In genomic region chr7:81573128-81573527, GRCh38 we compare ENCODE assay signal across 18 cellular contexts.
DNase-seq lines count a peak whose midpoint lies in the region; ATAC-seq, FAIRE-seq and TF ChIP-seq lines count a peak whose summit lies in the region.
"Had no signal": no experiment of that assay in that cellular context is flagged by ENCODE, and none has a peak within 500 bp of the region (broad histone marks: within the 10 kb centered on the region; RNA-seq: fewer than 3 reads in every experiment).

No MANE protein-coding gene starts in this region.

- H3K4me3 ChIP-seq in IMR-90 (ENCODE audit: insufficient read depth, low read depth, low read length) (no peak overlapping the region), astrocyte (ENCODE audit: insufficient read depth, low read depth, low read length) (no peak overlapping the region)
- H3K4me3 ChIP-seq in naive thymus-derived CD4-positive, alpha-beta T cell (ENCODE audit: low read length), result no peak overlapping the region
- H3K4me3 ChIP-seq: A549 had no signal

- H3K4me1 ChIP-seq in IMR-90 (ENCODE audit: control insufficient read depth, insufficient read depth, low read length) (peaks cover 10% of the 10 kb centered on the region), astrocyte (ENCODE audit: insufficient read depth, low read length) (no peaks in the 10 kb centered on the region)
- no peaks in the 10 kb centered on the region for H3K4me1 ChIP-seq in naive thymus-derived CD4-positive, alpha-beta T cell (ENCODE audit: control insufficient read depth in 2 of 2, insufficient read depth in 2 of 2, low read length in 2 of 2)
- H3K4me1 ChIP-seq: A549 had no signal

- dilution Hi-C loops in IMR-90 (cut with HindIII; ENCODE audit: low sequenced_read_pairs, unreplicated experiment), result no loop called here

- no peaks in the 10 kb centered on the region for H3K9me3 Mint-ChIP-seq in astrocyte (ENCODE audit: unreplicated experiment)
- H3K9me3 Mint-ChIP-seq in naive thymus-derived CD4-positive, alpha-beta T cell, result peaks cover 0 to 12% (median 0%) of the 10 kb centered on the region in 11 donors
- H3K9me3 Mint-ChIP-seq: H9 had no signal

- H3K27ac ChIP-seq in IMR-90 (ENCODE audit: insufficient read depth, low read length) (no peak overlapping the region; the same call in none of the 2 replicates), astrocyte (ENCODE audit: low read depth, low read length) (no peak overlapping the region)
- no peak overlapping the region for H3K27ac ChIP-seq in naive thymus-derived CD4-positive, alpha-beta T cell (ENCODE audit: low read depth, low read length)
- H3K27ac ChIP-seq: A549, C4-2B had no signal

- no peaks in the 10 kb centered on the region for H3K27me3 Mint-ChIP-seq in astrocyte (ENCODE audit: low read depth, unreplicated experiment)
- no peaks in the 10 kb centered on the region for H3K27me3 Mint-ChIP-seq in naive thymus-derived CD4-positive, alpha-beta T cell
- H3K27me3 Mint-ChIP-seq: CD4-positive, alpha-beta memory T cell had no signal

- DNase-seq in IMR-90 (no peak), OCI-M1 (lab: John Stamatoyannopoulos, UW) (peak; percentile 43), astrocyte (ENCODE audit: low read depth) (peak; percentile 39), iris pigment epithelial cell (ENCODE audit: low read depth) (peak; percentile 52), KG1 (lab: John Stamatoyannopoulos, UW) (no peak), NCI-H82 (lab: John Stamatoyannopoulos, UW) (no peak), left lobe of liver (ENCODE audit: low spot score) (no peak)
- DNase-seq in naive thymus-derived CD4-positive, alpha-beta T cell, result no peak
- DNase-seq: BE2C; CD4-positive, alpha-beta memory T cell; DND-41; GF-D8; GOT3; H9 had no signal

- H3K4me3 Mint-ChIP-seq in astrocyte (ENCODE audit: unreplicated experiment), result no peak overlapping the region
- H3K4me3 Mint-ChIP-seq in naive thymus-derived CD4-positive, alpha-beta T cell, result no peak overlapping the region
- H3K4me3 Mint-ChIP-seq: CD4-positive, alpha-beta memory T cell; H9 had no signal

- peak overlapping the region; percentile 94 for H2BK15ac ChIP-seq in IMR-90 (ENCODE audit: low read depth, low read length)

- H3K14ac ChIP-seq in IMR-90 (replicated peaks; ENCODE audit: low read depth, low read length), result peak overlapping the region; percentile 89

- no peak overlapping the region for H2AFZ ChIP-seq in IMR-90 (replicated peaks; ENCODE audit: low read length, poor library complexity)
- H2AFZ ChIP-seq in astrocyte (ENCODE audit: low read depth, low read length), result no peak overlapping the region

- peak overlapping the region; percentile 88 for H3K4ac ChIP-seq in IMR-90 (ENCODE audit: low read depth, low read length)

- CTCF ChIA-PET in IMR-90 (lab: Yijun Ruan, JAX), result interaction anchor here (0.7 to 1.0 kb wide), 2 partner anchors 13 to 106 kb away, joined by 3 read pairs; no protein-coding TSS in a partner anchor
- CTCF ChIA-PET in naive thymus-derived CD4-positive, alpha-beta T cell (lab: Charles Lee), result no interaction called here

- H2BK120ac ChIP-seq in IMR-90 (ENCODE audit: low read depth, low read length), result peak overlapping the region; percentile 96

- intact Hi-C loops in IMR-90 (cut with micrococcal nuclease), result no loop called here
- intact Hi-C loops in naive thymus-derived CD4-positive, alpha-beta T cell (cut with micrococcal nuclease), result no loop called here

- FAIRE-seq in astrocyte (lab: Jason Lieb, UNC), result no peak
- FAIRE-seq: HepG2, HTR-8/SVneo had no signal

- no TSS peak for BruUV-seq in IMR-90 (replicated peaks; lab: Mats Ljungman, UMichigan)

- H4K20me1 ChIP-seq in IMR-90 (ENCODE audit: insufficient read depth, low read length), result no peaks in the 10 kb centered on the region
- H4K20me1 ChIP-seq in astrocyte (ENCODE audit: insufficient read depth, low read length), result no peaks in the 10 kb centered on the region

- in situ Hi-C loops in IMR-90 (cut with MboI; ENCODE audit: low sequenced_read_pairs), result no loop called here

- WGBS in IMR-90 (ENCODE audit: extremely low coverage in 2 of 2, insufficient read length in 1 of 2), 2 experiments, result no CpG with 5 or more reads among the region's 1 CpG

- H3K79me2 ChIP-seq in astrocyte (ENCODE audit: insufficient read depth, low read length), result no peaks in the 10 kb centered on the region

- H3K56ac ChIP-seq in IMR-90 (ENCODE audit: extremely low read depth, insufficient read depth, low read length), result peak overlapping the region; percentile 71

- H3K27ac Mint-ChIP-seq in astrocyte (ENCODE audit: unreplicated experiment), result no peak overlapping the region
- no peak overlapping the region for H3K27ac Mint-ChIP-seq in naive thymus-derived CD4-positive, alpha-beta T cell
- H3K27ac Mint-ChIP-seq: CD4-positive, alpha-beta memory T cell had no signal

- H3K23ac ChIP-seq in IMR-90 (ENCODE audit: low read depth, low read length), result peak overlapping the region; percentile 45; the same call in 1 of the 2 replicates

- H2BK20ac ChIP-seq in IMR-90 (ENCODE audit: low read depth, low read length), result peak overlapping the region; percentile 96

- H4K8ac ChIP-seq in IMR-90 (ENCODE audit: low read depth in 2 of 2, low read length in 2 of 2), result peak overlapping the region; percentile 75 to 89

- H3K27me3 ChIP-seq in IMR-90 (ENCODE audit: control insufficient read depth, insufficient read depth, low read length) (no peaks in the 10 kb centered on the region), astrocyte (ENCODE audit: insufficient read depth, low read length) (no peaks in the 10 kb centered on the region)
- H3K27me3 ChIP-seq in naive thymus-derived CD4-positive, alpha-beta T cell (ENCODE audit: control insufficient read depth in 2 of 2, insufficient read depth in 2 of 2, low read length in 2 of 2), result no peaks in the 10 kb centered on the region
- H3K27me3 ChIP-seq: BE2C had no signal

- POLR2A ChIA-PET in IMR-90 (lab: Charles Lee; ENCODE audit: unreplicated experiment), result no interaction called here
- POLR2A ChIA-PET in naive thymus-derived CD4-positive, alpha-beta T cell (lab: Charles Lee), result no interaction called here

- TF ChIP-seq RAD21 in IMR-90 (IDR thresholded peaks at IDR 0.05; ENCODE audit: low read length), result no peak

- H3K4me1 Mint-ChIP-seq in astrocyte (ENCODE audit: low read depth, unreplicated experiment), result no peaks in the 10 kb centered on the region
- H3K4me1 Mint-ChIP-seq in naive thymus-derived CD4-positive, alpha-beta T cell, result no peaks in the 10 kb centered on the region
- H3K4me1 Mint-ChIP-seq: CD4-positive, alpha-beta memory T cell; H9 had no signal

- H3K9me1 ChIP-seq in IMR-90 (ENCODE audit: insufficient read depth, low read length), result no peaks in the 10 kb centered on the region

- H2AK9ac ChIP-seq in IMR-90 (replicated peaks; ENCODE audit: low read depth, low read length, poor library complexity), result no peak overlapping the region

- no peaks in the 10 kb centered on the region for H3K9me3 ChIP-seq in IMR-90 (ENCODE audit: control insufficient read depth, insufficient read depth, low read length)
- H3K9me3 ChIP-seq in astrocyte (ENCODE audit: insufficient read depth, low read depth, low read length), result no peaks in the 10 kb centered on the region
- no peaks in the 10 kb centered on the region for H3K9me3 ChIP-seq in naive thymus-derived CD4-positive, alpha-beta T cell (ENCODE audit: control insufficient read depth in 2 of 3, low read length in 3 of 3)
- H3K9me3 ChIP-seq: A549, BE2C had no signal

- no peak for TF ChIP-seq POLR2A in IMR-90 (IDR thresholded peaks at IDR 0.05; ENCODE audit: low read depth, low read length)

- ATAC-seq in IMR-90 (ENCODE audit: low read depth) (no peak), left lobe of liver (no peak)
- no peak for ATAC-seq in naive thymus-derived CD4-positive, alpha-beta T cell
- ATAC-seq: A549, HepG2 had no signal

- H4K91ac ChIP-seq in IMR-90 (ENCODE audit: insufficient read depth, low read depth, low read length), result peak overlapping the region; percentile 86

- H3K36me3 Mint-ChIP-seq in astrocyte (ENCODE audit: low read depth, unreplicated experiment), result no peaks in the 10 kb centered on the region
- no peaks in the 10 kb centered on the region for H3K36me3 Mint-ChIP-seq in naive thymus-derived CD4-positive, alpha-beta T cell
- H3K36me3 Mint-ChIP-seq: CD4-positive, alpha-beta memory T cell had no signal

- H3K9ac ChIP-seq in IMR-90 (ENCODE audit: low read depth, low read length), result no peak overlapping the region
- no peak overlapping the region for H3K9ac ChIP-seq in astrocyte (ENCODE audit: low read length)

- H3K18ac ChIP-seq in IMR-90 (ENCODE audit: low read depth, low read length), result peak overlapping the region; percentile 99

- peak overlapping the region; percentile 99 for H4K5ac ChIP-seq in IMR-90 (ENCODE audit: low read depth, low read length)

- no peaks in the 10 kb centered on the region for H3K79me1 ChIP-seq in IMR-90 (ENCODE audit: low read depth in 1 of 2, low read length in 2 of 2)

- H3K36me3 ChIP-seq in IMR-90 (ENCODE audit: control insufficient read depth, insufficient read depth, low read length), result no peaks in the 10 kb centered on the region
- no peaks in the 10 kb centered on the region for H3K36me3 ChIP-seq in astrocyte (ENCODE audit: insufficient read depth, low read length)
- H3K36me3 ChIP-seq in naive thymus-derived CD4-positive, alpha-beta T cell (ENCODE audit: control insufficient read depth in 2 of 3, insufficient read depth in 3 of 3, low read length in 3 of 3), result no peaks in the 10 kb centered on the region
- H3K36me3 ChIP-seq: BE2C had no signal

- H3K4me2 ChIP-seq in IMR-90 (ENCODE audit: low read depth, low read length), result no peak overlapping the region
- H3K4me2 ChIP-seq in astrocyte (ENCODE audit: low read length), result no peak overlapping the region
- H3K4me2 ChIP-seq: A549 had no signal

- peak overlapping the region; percentile 98 for H2BK5ac ChIP-seq in IMR-90 (ENCODE audit: low read depth, low read length, poor library complexity, severe bottlenecking)

- TF ChIP-seq CTCF in IMR-90 (conservative IDR thresholded peaks at IDR 0.05; ENCODE audit: low read depth, low read length) (no peak), astrocyte (IDR thresholded peaks at IDR 0.05; ENCODE audit: insufficient read depth, low read depth, low read length) (no peak)

- peak overlapping the region; percentile 70 for H2AK5ac ChIP-seq in IMR-90 (ENCODE audit: low read depth, low read length)

TF ChIP-seq in IMR-90, 13 proteins besides CTCF, POLR2A, EP300 and RAD21:
- TF ChIP-seq SMC3 (IDR thresholded peaks at IDR 0.05; ENCODE audit: low read depth, low read length) (no peak), MXI1 (IDR thresholded peaks at IDR 0.05; ENCODE audit: borderline replicate concordance, low read depth, low read length) (no peak)

Comparison
In these comparisons a context has a peak if more than half of its experiments do, and no peak if none do; other contexts are left out.
1. DNase-seq: peak in OCI-M1 (single experiment), astrocyte (single experiment) and iris pigment epithelial cell (single experiment); none in IMR-90 (single experiment), KG1 (single experiment), naive thymus-derived CD4-positive, alpha-beta T cell (0 of 9), NCI-H82 (single experiment) and left lobe of liver (single experiment).